Comparison of ENCODE assay signal across 1 cellular context in genomic region chr22:26323013-26323412, GRCh38.
TF ChIP-seq lines count a peak whose summit lies in the region.

No MANE protein-coding gene starts in this region.

TF ChIP-seq in SK-N-SH treated with all-trans-retinoic acid at 6 μM for 48 hours, 23 proteins besides CTCF, POLR2A, EP300 and RAD21 (continued from another document):
- TF ChIP-seq POU6F1 (CRISPR knock-in tag; IDR thresholded peaks at IDR 0.05; ENCODE audit: borderline replicate concordance, low read depth), result no peak
- no peak for TF ChIP-seq ISL1 (CRISPR knock-in tag; IDR thresholded peaks at IDR 0.05)
- no peak for TF ChIP-seq TOX (CRISPR knock-in tag; IDR thresholded peaks at IDR 0.05; ENCODE audit: borderline replicate concordance)
- no peak for TF ChIP-seq GLIS3 (CRISPR knock-in tag; IDR thresholded peaks at IDR 0.05)
- TF ChIP-seq, protein P1, sequence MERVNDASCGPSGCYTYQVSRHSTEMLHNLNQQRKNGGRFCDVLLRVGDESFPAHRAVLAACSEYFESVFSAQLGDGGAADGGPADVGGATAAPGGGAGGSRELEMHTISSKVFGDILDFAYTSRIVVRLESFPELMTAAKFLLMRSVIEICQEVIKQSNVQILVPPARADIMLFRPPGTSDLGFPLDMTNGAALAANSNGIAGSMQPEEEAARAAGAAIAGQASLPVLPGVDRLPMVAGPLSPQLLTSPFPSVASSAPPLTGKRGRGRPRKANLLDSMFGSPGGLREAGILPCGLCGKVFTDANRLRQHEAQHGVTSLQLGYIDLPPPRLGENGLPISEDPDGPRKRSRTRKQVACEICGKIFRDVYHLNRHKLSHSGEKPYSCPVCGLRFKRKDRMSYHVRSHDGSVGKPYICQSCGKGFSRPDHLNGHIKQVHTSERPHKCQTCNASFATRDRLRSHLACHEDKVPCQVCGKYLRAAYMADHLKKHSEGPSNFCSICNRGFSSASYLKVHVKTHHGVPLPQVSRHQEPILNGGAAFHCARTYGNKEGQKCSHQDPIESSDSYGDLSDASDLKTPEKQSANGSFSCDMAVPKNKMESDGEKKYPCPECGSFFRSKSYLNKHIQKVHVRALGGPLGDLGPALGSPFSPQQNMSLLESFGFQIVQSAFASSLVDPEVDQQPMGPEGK (CRISPR knock-in tag; IDR thresholded peaks at IDR 0.05; ENCODE audit: borderline replicate concordance), result no peak
- no peak for TF ChIP-seq OSR1 (CRISPR knock-in tag; IDR thresholded peaks at IDR 0.05)
